24 cellular contexts compared by ENCODE assay signal in the genomic region with DNA sequence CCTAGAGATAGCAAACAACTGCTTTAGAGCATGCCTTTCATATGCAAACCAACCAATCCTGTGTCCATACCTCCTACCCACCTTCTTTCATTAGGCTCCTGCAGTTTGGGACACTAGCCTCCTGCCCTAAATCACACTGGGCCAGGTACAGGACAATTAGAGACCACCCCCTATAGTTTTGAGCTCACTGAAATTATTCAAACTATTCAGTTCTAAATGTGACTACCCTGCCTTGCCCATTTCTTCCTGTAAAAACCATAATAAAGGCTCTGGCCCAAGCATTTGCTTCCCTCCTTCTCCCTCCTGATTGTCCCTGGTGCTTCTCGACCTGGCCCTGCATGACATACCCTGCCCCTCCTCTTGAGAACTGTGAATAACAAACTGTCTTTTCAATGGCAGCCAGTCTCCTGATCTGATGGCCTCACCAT. TPM values are rescaled to one million over a fixed set of nuclear protein-coding genes. Genes with fewer than 3 reads are reported as not detected.
DNase-seq lines count a peak whose midpoint lies in the region; ATAC-seq and TF ChIP-seq lines count a peak whose summit lies in the region.
"Had no signal": no experiment of that assay in that cellular context is flagged by ENCODE, and none has a peak within 500 bp of the region (broad histone marks: within the 10 kb centered on the region; RNA-seq: fewer than 3 reads in every experiment).

No MANE protein-coding gene starts in this region.

- H3K4me3 ChIP-seq in IMR-90 (ENCODE audit: insufficient read depth, low read depth, low read length): no peak overlapping the region
- H3K4me3 ChIP-seq in gastroesophageal sphincter: no peak overlapping the region
- H3K4me3 ChIP-seq: GM12878, SK-N-MC had no signal

- TF ChIP-seq RAD21 in IMR-90 (IDR thresholded peaks at IDR 0.05; ENCODE audit: low read length): no peak

- no peak overlapping the region for H3K27ac ChIP-seq in IMR-90 (ENCODE audit: insufficient read depth, low read length)
- H3K27ac ChIP-seq in gastroesophageal sphincter: no peak overlapping the region
- H3K27ac ChIP-seq: RWPE1, SK-N-MC had no signal

- no CpG with 5 or more reads among the region's 1 CpG for WGBS in IMR-90 (ENCODE audit: extremely low coverage in 2 of 2, insufficient read length in 1 of 2), 2 experiments
- WGBS in gastroesophageal sphincter (ENCODE audit: low coverage in 1 of 2), 2 donors: 86 to 88% methylated on average over 1 of the region's 1 CpG

- CTCF ChIA-PET in IMR-90 (lab: Yijun Ruan, JAX): interaction anchor here (1.1 kb wide), 1 partner anchor 9 kb away, joined by 5 read pairs; no protein-coding TSS in a partner anchor

- no peak overlapping the region for H4K8ac ChIP-seq in IMR-90 (ENCODE audit: low read depth in 2 of 2, low read length in 2 of 2)

- no peak overlapping the region for H2BK15ac ChIP-seq in IMR-90 (ENCODE audit: low read depth, low read length)

- no peaks in the 10 kb centered on the region for H3K36me3 ChIP-seq in IMR-90 (ENCODE audit: control insufficient read depth, insufficient read depth, low read length)
- H3K36me3 ChIP-seq in gastroesophageal sphincter: no peaks in the 10 kb centered on the region

- no peak overlapping the region for H4K5ac ChIP-seq in IMR-90 (ENCODE audit: low read depth, low read length)

- H2AK9ac ChIP-seq in IMR-90 (replicated peaks; ENCODE audit: low read depth, low read length, poor library complexity): no peak overlapping the region

- no peak overlapping the region for H2BK120ac ChIP-seq in IMR-90 (ENCODE audit: low read depth, low read length)

- H3K9me3 ChIP-seq in IMR-90 (ENCODE audit: control insufficient read depth, insufficient read depth, low read length): peaks cover 2% of the 10 kb centered on the region
- H3K9me3 ChIP-seq in gastroesophageal sphincter: no peaks in the 10 kb centered on the region
- H3K9me3 ChIP-seq: Caco-2 had no signal

- no peaks in the 10 kb centered on the region for H4K20me1 ChIP-seq in IMR-90 (ENCODE audit: insufficient read depth, low read length)

- H3K18ac ChIP-seq in IMR-90 (ENCODE audit: low read depth, low read length): no peak overlapping the region

- POLR2A ChIA-PET in IMR-90 (lab: Charles Lee; ENCODE audit: unreplicated experiment): no interaction called here

- no peak overlapping the region for H3K4me2 ChIP-seq in IMR-90 (ENCODE audit: low read depth, low read length)

- TF ChIP-seq CTCF in IMR-90 (conservative IDR thresholded peaks at IDR 0.05; ENCODE audit: low read depth, low read length) (no peak), gastroesophageal sphincter (IDR thresholded peaks at IDR 0.05) (no peak)

- H3K4ac ChIP-seq in IMR-90 (ENCODE audit: low read depth, low read length): 0 out of 2 replicates have a peak overlapping the region, but pooled peaks have one; percentile 43

- no peak overlapping the region for H3K14ac ChIP-seq in IMR-90 (replicated peaks; ENCODE audit: low read depth, low read length)

- no peak overlapping the region for H3K9ac ChIP-seq in IMR-90 (ENCODE audit: low read depth, low read length)

- H3K79me1 ChIP-seq in IMR-90 (ENCODE audit: low read depth in 1 of 2, low read length in 2 of 2): no peaks in the 10 kb centered on the region

- no peak overlapping the region for H2AFZ ChIP-seq in IMR-90 (replicated peaks; ENCODE audit: low read length, poor library complexity)

- no TSS peak for BruUV-seq in IMR-90 (replicated peaks; lab: Mats Ljungman, UMichigan)

- intact Hi-C loops in IMR-90 (cut with micrococcal nuclease): no loop called here

- H3K4me1 ChIP-seq in IMR-90 (ENCODE audit: control insufficient read depth, insufficient read depth, low read length) (peaks cover 1% of the 10 kb centered on the region; the same call in 1 of the 2 replicates), gastroesophageal sphincter (no peaks in the 10 kb centered on the region)
- H3K4me1 ChIP-seq: Caco-2 had no signal

- peak overlapping the region; percentile 51; the same call in 1 of the 2 replicates for H2AK5ac ChIP-seq in IMR-90 (ENCODE audit: low read depth, low read length)

- dilution Hi-C loops in IMR-90 (cut with HindIII; ENCODE audit: low sequenced_read_pairs, unreplicated experiment): no loop called here

- no peaks in the 10 kb centered on the region for H3K9me1 ChIP-seq in IMR-90 (ENCODE audit: insufficient read depth, low read length)

- TF ChIP-seq POLR2A in IMR-90 (IDR thresholded peaks at IDR 0.05; ENCODE audit: low read depth, low read length) (no peak), gastroesophageal sphincter (IDR thresholded peaks at IDR 0.05) (no peak)

- no peak for DNase-seq in IMR-90
- peak; percentile 95 for DNase-seq in iPS DF 19.7 (ENCODE audit: low read depth, low spot score)
- DNase-seq in islet precursor cell: peak; percentile 31
- DNase-seq in activated naive CD4-positive, alpha-beta T cell (lab: John Stamatoyannopoulos, UW): no peak
- no peak for DNase-seq in NCI-H1092 (lab: John Stamatoyannopoulos, UW)
- no peak for DNase-seq in SKM-1 (lab: John Stamatoyannopoulos, UW; ENCODE audit: unreplicated experiment)
- DNase-seq: Caco-2; CD4-positive, CD25-positive, alpha-beta regulatory T cell; DMS 273 treated with DMSO at 0.1 percent for 48 hours; DMS79 treated with DMSO at 0.1 percent for 48 hours; GOT3; KBM-7; NCI-H1092 treated with DMSO at 0.1 percent for 48 hours; NCI-H1436 treated with DMSO at 0.1 percent for 48 hours; NCI-H2029 treated with DMSO at 0.1 percent for 48 hours; NCI-H226; NCI-H510A treated with DMSO at 0.1 percent for 48 hours; NCI-H748 treated with DMSO at 0.1 percent for 48 hours; SHP77 treated with DMSO at 0.1 percent for 48 hours had no signal

- ATAC-seq in IMR-90 (ENCODE audit: low read depth) (no peak), gastroesophageal sphincter (no peak)
- ATAC-seq: GM12878, HepG2 had no signal

- no peak overlapping the region for H2BK20ac ChIP-seq in IMR-90 (ENCODE audit: low read depth, low read length)

- H3K56ac ChIP-seq in IMR-90 (ENCODE audit: extremely low read depth, insufficient read depth, low read length): no peak overlapping the region

- in situ Hi-C loops in IMR-90 (cut with MboI; ENCODE audit: low sequenced_read_pairs): no loop called here

- H3K23ac ChIP-seq in IMR-90 (ENCODE audit: low read depth, low read length): no peak overlapping the region

- no peak for TF ChIP-seq EP300 in gastroesophageal sphincter (IDR thresholded peaks at IDR 0.05)

- no peak overlapping the region; the same call in 1 of the 2 replicates for H4K91ac ChIP-seq in IMR-90 (ENCODE audit: insufficient read depth, low read depth, low read length)

- H2BK5ac ChIP-seq in IMR-90 (ENCODE audit: low read depth, low read length, poor library complexity, severe bottlenecking): no peak overlapping the region

- H3K27me3 ChIP-seq in IMR-90 (ENCODE audit: control insufficient read depth, insufficient read depth, low read length) (no peaks in the 10 kb centered on the region), gastroesophageal sphincter (no peaks in the 10 kb centered on the region)

TF ChIP-seq in IMR-90, 13 proteins besides CTCF, POLR2A, EP300 and RAD21:
- TF ChIP-seq MAFK (IDR thresholded peaks at IDR 0.05; ENCODE audit: low read depth, low read length) (no peak), CEBPB (IDR thresholded peaks at IDR 0.05; ENCODE audit: low read depth, low read length) (no peak), MXI1 (IDR thresholded peaks at IDR 0.05; ENCODE audit: borderline replicate concordance, low read depth, low read length) (no peak), RCOR1 (IDR thresholded peaks at IDR 0.05; ENCODE audit: insufficient replicate concordance, low read length) (no peak), RFX5 (IDR thresholded peaks at IDR 0.05; ENCODE audit: low read depth, low read length) (no peak), BHLHE40 (IDR thresholded peaks at IDR 0.05; ENCODE audit: low read depth, low read length) (no peak), SMC3 (IDR thresholded peaks at IDR 0.05; ENCODE audit: low read depth, low read length) (no peak)
- TF ChIP-seq, protein P1, sequence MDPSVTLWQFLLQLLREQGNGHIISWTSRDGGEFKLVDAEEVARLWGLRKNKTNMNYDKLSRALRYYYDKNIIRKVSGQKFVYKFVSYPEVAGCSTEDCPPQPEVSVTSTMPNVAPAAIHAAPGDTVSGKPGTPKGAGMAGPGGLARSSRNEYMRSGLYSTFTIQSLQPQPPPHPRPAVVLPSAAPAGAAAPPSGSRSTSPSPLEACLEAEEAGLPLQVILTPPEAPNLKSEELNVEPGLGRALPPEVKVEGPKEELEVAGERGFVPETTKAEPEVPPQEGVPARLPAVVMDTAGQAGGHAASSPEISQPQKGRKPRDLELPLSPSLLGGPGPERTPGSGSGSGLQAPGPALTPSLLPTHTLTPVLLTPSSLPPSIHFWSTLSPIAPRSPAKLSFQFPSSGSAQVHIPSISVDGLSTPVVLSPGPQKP (IDR thresholded peaks at IDR 0.05; ENCODE audit: borderline replicate concordance, low read depth, low read length): no peak

RNA-seq across cellular contexts. Expression of a gene that starts 31.4 kb away (rescaled TPM):
- total RNA-seq in IMR-90 (2012; rRNA removed) (69.2 and 87.8 TPM in 2 replicates), gastroesophageal sphincter (100 to 1,000 TPM; 104 to 217 (median 157) TPM)
- 55.9 and 62.8 TPM in 2 replicates for polyA plus RNA-seq in IMR-90 (2012; rRNA removed)
- 35.1 and 74.2 TPM in 2 replicates for polyA plus RNA-seq in IMR-90 (2012; cell fraction: cytosol; rRNA removed)
- polyA plus RNA-seq in IMR-90 (2012; cell fraction: nucleus; rRNA removed; ENCODE audit: low replicate concordance): 87.7 and 98.9 TPM in 2 replicates

Comparison
In these comparisons a context has a peak if more than half of its experiments do, and no peak if none do; other contexts are left out.
1. DNase-seq: peak in iPS DF 19.7 (single experiment) and islet precursor cell (single experiment); none in IMR-90 (single experiment), activated naive CD4-positive, alpha-beta T cell (0 of 4), NCI-H1092 (single experiment) and SKM-1 (single experiment).